ENCODE assay signal across 26 cellular contexts in genomic region chr15:29337156-29337959, GRCh38.
DNase-seq lines count a peak whose midpoint lies in the region; ATAC-seq and TF ChIP-seq lines count a peak whose summit lies in the region.
"Had no signal": no experiment of that assay in that cellular context is flagged by ENCODE, and none has a peak within 500 bp of the region (broad histone marks: within the 10 kb centered on the region; RNA-seq: fewer than 3 reads in every experiment).

No MANE protein-coding gene starts in this region.

- in situ Hi-C loops in IMR-90 (cut with MboI; ENCODE audit: low sequenced_read_pairs): no loop called here

- no peak for TF ChIP-seq POLR2A in IMR-90 (IDR thresholded peaks at IDR 0.05; ENCODE audit: low read depth, low read length)

- DNase-seq in AG04449 (ENCODE audit: low read depth, low spot score) (peak; percentile 36), IMR-90 (peak; percentile 25), choroid plexus epithelial cell (ENCODE audit: low read depth) (peak; percentile 37), left lobe of liver (ENCODE audit: low spot score) (no peak), dorsolateral prefrontal cortex (no peak)
- no peak for DNase-seq in effector memory CD4-positive, alpha-beta T cell
- DNase-seq: activated CD4-positive, alpha-beta T cell treated with anti-CD3 and anti-CD28 coated beads for 48 hours; activated CD8-positive, alpha-beta memory T cell treated with anti-CD3 and anti-CD28 coated beads, Interleukin-2, amount 50 U/mL, for 48 hours; activated effector memory CD4-positive, alpha-beta T cell treated with anti-CD3 and anti-CD28 coated beads, Interleukin-2, amount 50 U/mL, for 16 hours; CD4-positive, alpha-beta memory T cell; foreskin melanocyte; Kasumi-1; kidney glomerular epithelial cell; NCI-H1105 treated with DMSO at 0.1 percent for 48 hours; NCI-H526 treated with DMSO at 0.1 percent for 48 hours; psoas muscle; spleen; stimulated activated CD8-positive, alpha-beta memory T cell treated with anti-CD3 and anti-CD28 coated beads, Interleukin-4, amount 100 ng/mL, for 48 hours; substantia nigra; uterus had no signal

- H3K23ac ChIP-seq in IMR-90 (ENCODE audit: low read depth, low read length): no peak overlapping the region

- no peak overlapping the region for H3K4ac ChIP-seq in IMR-90 (ENCODE audit: low read depth, low read length)

- H2BK15ac ChIP-seq in IMR-90 (ENCODE audit: low read depth, low read length): no peak overlapping the region

- H3K4me3 ChIP-seq in AG04449 (ENCODE audit: low read depth, low read length): no peak overlapping the region
- no peak overlapping the region for H3K4me3 ChIP-seq in IMR-90 (ENCODE audit: insufficient read depth, low read depth, low read length)
- H3K4me3 ChIP-seq in choroid plexus epithelial cell (ENCODE audit: low read depth, low read length): no peak overlapping the region
- no peak overlapping the region for H3K4me3 ChIP-seq in effector memory CD4-positive, alpha-beta T cell (ENCODE audit: insufficient read depth, low read depth, low read length, poor library complexity, severe bottlenecking)
- H3K4me3 ChIP-seq in dorsolateral prefrontal cortex: no peak overlapping the region
- H3K4me3 ChIP-seq: A549, adrenal gland, psoas muscle, spleen, uterus had no signal

- H3K27ac ChIP-seq in IMR-90 (ENCODE audit: insufficient read depth, low read length) (no peak overlapping the region), dorsolateral prefrontal cortex (no peak overlapping the region)
- H3K27ac ChIP-seq in effector memory CD4-positive, alpha-beta T cell (ENCODE audit: insufficient read depth, low read length, poor library complexity, severe bottlenecking): no peak overlapping the region
- H3K27ac ChIP-seq: A549, adrenal gland, psoas muscle, spleen, uterus had no signal

- ATAC-seq in IMR-90 (ENCODE audit: low read depth): no peak; the same call in 1 of the 2 replicates
- peak; percentile 54 for ATAC-seq in left lobe of liver
- ATAC-seq in HG02870 (IDR thresholded peaks at IDR 0.05; ENCODE audit: unreplicated experiment): no peak
- ATAC-seq in GM18867 (IDR thresholded peaks at IDR 0.05; ENCODE audit: unreplicated experiment): no peak
- ATAC-seq: A549; natural killer cell treated with Interleukin-12 subunit alpha and Interleukin-12 subunit beta and Interleukin-15 and Interleukin-18, amount 100 ng/mL, for 72 hours; psoas muscle; Right ventricle myocardium inferior had no signal

- no peak for TF ChIP-seq RAD21 in IMR-90 (IDR thresholded peaks at IDR 0.05; ENCODE audit: low read length)

- H3K18ac ChIP-seq in IMR-90 (ENCODE audit: low read depth, low read length): no peak overlapping the region

- CTCF ChIA-PET in AG04449 (lab: Yijun Ruan, JAX): no interaction called here
- CTCF ChIA-PET in IMR-90 (lab: Yijun Ruan, JAX): no interaction called here

- dilution Hi-C loops in IMR-90 (cut with HindIII; ENCODE audit: low sequenced_read_pairs, unreplicated experiment): no loop called here

- H2BK20ac ChIP-seq in IMR-90 (ENCODE audit: low read depth, low read length): no peak overlapping the region

- no peak overlapping the region for H3K9ac ChIP-seq in IMR-90 (ENCODE audit: low read depth, low read length)

- no peak overlapping the region for H4K5ac ChIP-seq in IMR-90 (ENCODE audit: low read depth, low read length)

- no peak overlapping the region for H3K4me2 ChIP-seq in IMR-90 (ENCODE audit: low read depth, low read length)
- H3K4me2 ChIP-seq: A549 had no signal

- H2BK120ac ChIP-seq in IMR-90 (ENCODE audit: low read depth, low read length): no peak overlapping the region

- POLR2A ChIA-PET in AG04449 (lab: Yijun Ruan, JAX): no interaction called here
- POLR2A ChIA-PET in IMR-90 (lab: Charles Lee; ENCODE audit: unreplicated experiment): no interaction called here

- no peak overlapping the region for H2AK9ac ChIP-seq in IMR-90 (replicated peaks; ENCODE audit: low read depth, low read length, poor library complexity)

- BruUV-seq in IMR-90 (replicated peaks; lab: Mats Ljungman, UMichigan): no TSS peak

- no peak overlapping the region for H4K8ac ChIP-seq in IMR-90 (ENCODE audit: low read depth in 2 of 2, low read length in 2 of 2)

- no peaks in the 10 kb centered on the region for H4K20me1 ChIP-seq in IMR-90 (ENCODE audit: insufficient read depth, low read length)

- intact Hi-C loops in IMR-90 (cut with micrococcal nuclease) (no loop called here), dorsolateral prefrontal cortex (cut with DNase I) (no loop called here)

- H3K56ac ChIP-seq in IMR-90 (ENCODE audit: extremely low read depth, insufficient read depth, low read length): no peak overlapping the region

- H3K9me3 ChIP-seq in IMR-90 (ENCODE audit: control insufficient read depth, insufficient read depth, low read length): no peaks in the 10 kb centered on the region
- H3K9me3 ChIP-seq in effector memory CD4-positive, alpha-beta T cell (ENCODE audit: control insufficient read depth, low read length): no peaks in the 10 kb centered on the region
- H3K9me3 ChIP-seq: A549, adrenal gland, psoas muscle, spleen, uterus had no signal

- H3K4me1 ChIP-seq in IMR-90 (ENCODE audit: control insufficient read depth, insufficient read depth, low read length): no peaks in the 10 kb centered on the region
- no peaks in the 10 kb centered on the region for H3K4me1 ChIP-seq in effector memory CD4-positive, alpha-beta T cell (ENCODE audit: control insufficient read depth, insufficient read depth, low read length, poor library complexity, severe bottlenecking)
- H3K4me1 ChIP-seq: A549, adrenal gland, psoas muscle, spleen, uterus had no signal

- H3K27me3 ChIP-seq in IMR-90 (ENCODE audit: control insufficient read depth, insufficient read depth, low read length) (no peaks in the 10 kb centered on the region; the same call in none of the 2 replicates), dorsolateral prefrontal cortex (no peaks in the 10 kb centered on the region)
- H3K27me3 ChIP-seq in effector memory CD4-positive, alpha-beta T cell (replicated peaks; ENCODE audit: control insufficient read depth, insufficient read depth, low read length, poor library complexity, severe bottlenecking): no peaks in the 10 kb centered on the region
- H3K27me3 ChIP-seq: adrenal gland, spleen, uterus had no signal

- H2AFZ ChIP-seq in IMR-90 (replicated peaks; ENCODE audit: low read length, poor library complexity): no peak overlapping the region

- H3K9me1 ChIP-seq in IMR-90 (ENCODE audit: insufficient read depth, low read length): no peaks in the 10 kb centered on the region

- WGBS in IMR-90 (ENCODE audit: extremely low coverage in 2 of 2, insufficient read length in 1 of 2), 2 experiments: no CpG with 5 or more reads among the region's 6 CpGs

- no peaks in the 10 kb centered on the region for H3K36me3 ChIP-seq in IMR-90 (ENCODE audit: control insufficient read depth, insufficient read depth, low read length)
- no peaks in the 10 kb centered on the region for H3K36me3 ChIP-seq in effector memory CD4-positive, alpha-beta T cell (ENCODE audit: control insufficient read depth, insufficient read depth, low read length)
- H3K36me3 ChIP-seq: adrenal gland, spleen, uterus had no signal

- no peaks in the 10 kb centered on the region for H3K79me1 ChIP-seq in IMR-90 (ENCODE audit: low read depth in 1 of 2, low read length in 2 of 2)

- H2AK5ac ChIP-seq in IMR-90 (ENCODE audit: low read depth, low read length): no peak overlapping the region

- H3K14ac ChIP-seq in IMR-90 (replicated peaks; ENCODE audit: low read depth, low read length): no peak overlapping the region

- TF ChIP-seq CTCF in AG04449 (IDR thresholded peaks at IDR 0.05; ENCODE audit: insufficient read depth, low read length, missing control alignments) (no peak), IMR-90 (conservative IDR thresholded peaks at IDR 0.05; ENCODE audit: low read depth, low read length) (no peak), choroid plexus epithelial cell (conservative IDR thresholded peaks at IDR 0.05; ENCODE audit: low read depth, low read length) (no peak), dorsolateral prefrontal cortex (IDR thresholded peaks at IDR 0.05 in 54 of 56, conservative IDR thresholded peaks at IDR 0.05 in 2 of 56; ENCODE audit: low read depth in 1 of 56, partially characterized antibody in 56 of 56) (no peak)

- H4K91ac ChIP-seq in IMR-90 (ENCODE audit: insufficient read depth, low read depth, low read length): no peak overlapping the region

- no peak overlapping the region for H2BK5ac ChIP-seq in IMR-90 (ENCODE audit: low read depth, low read length, poor library complexity, severe bottlenecking)

TF ChIP-seq in IMR-90, 13 proteins besides CTCF, POLR2A, EP300 and RAD21 (continues in another document):
- TF ChIP-seq BHLHE40 (IDR thresholded peaks at IDR 0.05; ENCODE audit: low read depth, low read length) (no peak), MXI1 (IDR thresholded peaks at IDR 0.05; ENCODE audit: borderline replicate concordance, low read depth, low read length) (no peak), FOS (IDR thresholded peaks at IDR 0.05; ENCODE audit: low read depth, low read length) (no peak), SMC3 (IDR thresholded peaks at IDR 0.05; ENCODE audit: low read depth, low read length) (no peak), ELK1 (IDR thresholded peaks at IDR 0.05; ENCODE audit: borderline replicate concordance, low read depth, low read length) (no peak), RCOR1 (IDR thresholded peaks at IDR 0.05; ENCODE audit: insufficient replicate concordance, low read length) (no peak), MAZ (IDR thresholded peaks at IDR 0.05; ENCODE audit: borderline replicate concordance, low read depth, low read length) (no peak), MAFK (IDR thresholded peaks at IDR 0.05; ENCODE audit: low read depth, low read length) (no peak), CEBPB (IDR thresholded peaks at IDR 0.05; ENCODE audit: low read depth, low read length) (no peak), USF2 (IDR thresholded peaks at IDR 0.05; ENCODE audit: low read depth, low read length) (no peak), NFE2L2 (IDR thresholded peaks at IDR 0.05; ENCODE audit: low read depth, low read length) (no peak)

Comparison
In these comparisons a context has a peak if more than half of its experiments do, and no peak if none do; other contexts are left out.
1. DNase-seq: peak in AG04449 (single experiment), IMR-90 (single experiment) and choroid plexus epithelial cell (single experiment); none in left lobe of liver (single experiment), effector memory CD4-positive, alpha-beta T cell (0 of 3) and dorsolateral prefrontal cortex (0 of 10).